In genomic region chr5:107651326-107651725, GRCh38 we compare ENCODE assay signal across 14 cellular contexts. TPM values are rescaled to one million over a fixed set of nuclear protein-coding genes. Genes with fewer than 3 reads are reported as not detected.
DNase-seq lines count a peak whose midpoint lies in the region; ATAC-seq and TF ChIP-seq lines count a peak whose summit lies in the region.
"Had no signal": no experiment of that assay in that cellular context is flagged by ENCODE, and none has a peak within 500 bp of the region (broad histone marks: within the 10 kb centered on the region; RNA-seq: fewer than 3 reads in every experiment).

No MANE protein-coding gene starts in this region.

- H3K27me3 ChIP-seq in H9 (ENCODE audit: insufficient read depth, low read length), result no peaks in the 10 kb centered on the region
- no peaks in the 10 kb centered on the region for H3K27me3 ChIP-seq in neural progenitor cell

- H3K9me3 Mint-ChIP-seq in H9, result no peaks in the 10 kb centered on the region
- no peaks in the 10 kb centered on the region for H3K9me3 Mint-ChIP-seq in WTC11
- peaks cover 7% of the 10 kb centered on the region for H3K9me3 Mint-ChIP-seq in glutamatergic neuron (ENCODE audit: unreplicated experiment)
- H3K9me3 Mint-ChIP-seq in neural progenitor cell, result no peaks in the 10 kb centered on the region
- H3K9me3 Mint-ChIP-seq: CD4-positive, alpha-beta T cell had no signal

- H3T11ph ChIP-seq in H9 (ENCODE audit: low read length), result no peak overlapping the region

- H4K91ac ChIP-seq in H9 (ENCODE audit: insufficient read length, low read depth, low read length), result no peak overlapping the region

- H3K56ac ChIP-seq in H9 (ENCODE audit: insufficient read length, low read depth, low read length), result no peak overlapping the region

- no peak overlapping the region for H3K9ac ChIP-seq in H9 (ENCODE audit: extremely low read depth, insufficient read length, low read length)
- H3K9ac ChIP-seq in neural progenitor cell, result no peak overlapping the region

- ATAC-seq in WTC11, result peak; percentile 78
- no peak for ATAC-seq in GM18511 (IDR thresholded peaks at IDR 0.05; ENCODE audit: unreplicated experiment)

- H2BK15ac ChIP-seq in H9 (ENCODE audit: low read depth, low read length), result no peak overlapping the region

- no peak overlapping the region for H4K8ac ChIP-seq in H9 (replicated peaks; ENCODE audit: insufficient read length, low read depth, low read length)

- no peak overlapping the region for H2BK20ac ChIP-seq in H9 (ENCODE audit: low read depth, low read length, poor library complexity, severe bottlenecking)

- no peak overlapping the region for H3K4me3 Mint-ChIP-seq in H9
- no peak overlapping the region for H3K4me3 Mint-ChIP-seq in WTC11
- H3K4me3 Mint-ChIP-seq in glutamatergic neuron (ENCODE audit: unreplicated experiment), result peak overlapping the region; percentile 30
- no peak overlapping the region for H3K4me3 Mint-ChIP-seq in neural progenitor cell
- H3K4me3 Mint-ChIP-seq: B cell; CD4-positive, alpha-beta T cell had no signal

- POLR2A ChIA-PET in WTC11 (lab: Charles Lee), result no interaction called here

- H4K20me1 ChIP-seq in H9 (ENCODE audit: control insufficient read depth, insufficient read depth, insufficient read length) (no peaks in the 10 kb centered on the region), neural progenitor cell (ENCODE audit: low read depth) (peaks cover 100% of the 10 kb centered on the region)

- peaks cover 43 to 51% of the 10 kb centered on the region in 2 experiments for H3K4me1 Mint-ChIP-seq in H9
- peaks cover 47% of the 10 kb centered on the region for H3K4me1 Mint-ChIP-seq in WTC11
- H3K4me1 Mint-ChIP-seq in glutamatergic neuron (ENCODE audit: low read depth, unreplicated experiment), result peaks cover 54% of the 10 kb centered on the region
- H3K4me1 Mint-ChIP-seq in neural progenitor cell, result peaks cover 60% of the 10 kb centered on the region
- H3K4me1 Mint-ChIP-seq: B cell had no signal

- H3K27ac Mint-ChIP-seq in H9 (no peak overlapping the region), WTC11 (no peak overlapping the region), glutamatergic neuron (ENCODE audit: unreplicated experiment) (no peak overlapping the region), neural progenitor cell (peak overlapping the region; percentile 81)
- H3K27ac Mint-ChIP-seq: B cell; CD4-positive, alpha-beta T cell had no signal

- H3K23ac ChIP-seq in H9 (ENCODE audit: insufficient read length, low read depth, low read length), result no peak overlapping the region

- WGBS in H9 (ENCODE audit: extremely low coverage, insufficient read length, low lambda C conversion rate), result no CpG with 5 or more reads among the region's 6 CpGs

- H3K79me2 ChIP-seq in H9 (ENCODE audit: insufficient read depth, low read length) (no peaks in the 10 kb centered on the region), neural progenitor cell (ENCODE audit: low read depth) (peaks cover 100% of the 10 kb centered on the region)

- H3K4me2 ChIP-seq in H9 (ENCODE audit: insufficient read depth, insufficient read length, low read length) (no peak overlapping the region), neural progenitor cell (peak overlapping the region; percentile 74)

- H2BK12ac ChIP-seq in H9 (ENCODE audit: insufficient read length, low read depth, low read length), result no peak overlapping the region

- DNase-seq in H9 (peak; percentile 41), WTC11 (ENCODE audit: low spot score) (peak; percentile 39), glutamatergic neuron (no peak), neural progenitor cell (ENCODE audit: low spot score) (peak; percentile 83), NCI-H1105 treated with DMSO at 0.1 percent for 48 hours (lab: John Stamatoyannopoulos, UW) (no peak), posterior vena cava (ENCODE audit: low spot score) (no peak)
- DNase-seq: C1 segment of cervical spinal cord; CD4-positive, alpha-beta T cell; DMS79; GOT3; HCEC 1CT had no signal

- H2AK5ac ChIP-seq in H9 (ENCODE audit: insufficient read length, low read length), result no peak overlapping the region

- H2BK5ac ChIP-seq in H9 (ENCODE audit: insufficient read length, low read length), result no peak overlapping the region

- peaks cover 3% of the 10 kb centered on the region for H3K36me3 ChIP-seq in neural progenitor cell

- H3K9me3 ChIP-seq in H9 (ENCODE audit: control insufficient read depth, low read depth, low read length), result no peaks in the 10 kb centered on the region
- H3K9me3 ChIP-seq in neural progenitor cell (ENCODE audit: low read depth), result no peaks in the 10 kb centered on the region

- H3K23me2 ChIP-seq in H9 (ENCODE audit: insufficient read length, low read depth, low read length, poor library complexity, severe bottlenecking), result no peaks in the 10 kb centered on the region

- H3K27me3 Mint-ChIP-seq in H9 (ENCODE audit: low read depth), result no peaks in the 10 kb centered on the region
- H3K27me3 Mint-ChIP-seq in WTC11 (ENCODE audit: low read depth), result peaks cover 18% of the 10 kb centered on the region
- H3K27me3 Mint-ChIP-seq in glutamatergic neuron (ENCODE audit: unreplicated experiment), result peaks cover 1% of the 10 kb centered on the region
- peaks cover 6% of the 10 kb centered on the region for H3K27me3 Mint-ChIP-seq in neural progenitor cell (ENCODE audit: insufficient read depth, low read depth)

- peak overlapping the region; percentile 34 for H3K4me3 ChIP-seq in neural progenitor cell

- no peak overlapping the region for H2BK120ac ChIP-seq in H9 (ENCODE audit: low read depth, low read length, poor library complexity, severe bottlenecking)

- TF ChIP-seq CTCF in H9 (conservative IDR thresholded peaks at IDR 0.05) (peak; percentile 16; the same call in 1 of the 3 replicates), WTC11 (IDR thresholded peaks at IDR 0.05) (no peak), glutamatergic neuron (IDR thresholded peaks at IDR 0.05; ENCODE audit: partially characterized antibody, unreplicated experiment) (no peak), neural progenitor cell (IDR thresholded peaks at IDR 0.05) (no peak)

- intact Hi-C loops in posterior vena cava (cut with DNase I), result no loop called here

- peaks cover 73% of the 10 kb centered on the region for H3F3A ChIP-seq in neural progenitor cell (ENCODE audit: low read depth)

- H3K36me3 Mint-ChIP-seq in H9 (ENCODE audit: insufficient read depth in 1 of 3, low read depth in 3 of 3), result no peaks in the 10 kb centered on the region
- H3K36me3 Mint-ChIP-seq in WTC11, result no peaks in the 10 kb centered on the region
- no peaks in the 10 kb centered on the region for H3K36me3 Mint-ChIP-seq in glutamatergic neuron (ENCODE audit: unreplicated experiment)
- peaks cover 2% of the 10 kb centered on the region for H3K36me3 Mint-ChIP-seq in neural progenitor cell

- H2AFZ ChIP-seq in H9 (ENCODE audit: low read length) (no peak overlapping the region), neural progenitor cell (replicated peaks) (no peak overlapping the region)

- H3K27ac ChIP-seq in H9 (ENCODE audit: insufficient read length, low read depth, low read length) (no peak overlapping the region), neural progenitor cell (peak overlapping the region; percentile 90)
- H3K27ac ChIP-seq: HL-60 had no signal

- no peak overlapping the region for H4K5ac ChIP-seq in H9 (ENCODE audit: insufficient read length, low read depth, low read length)

- H3K4me1 ChIP-seq in H9 (ENCODE audit: insufficient read depth, low read length) (no peaks in the 10 kb centered on the region; the same call in 1 of the 2 replicates), neural progenitor cell (peaks cover 95% of the 10 kb centered on the region)

- no peaks in the 10 kb centered on the region for H3K79me1 ChIP-seq in H9 (ENCODE audit: insufficient read depth, low read depth, low read length, poor library complexity, severe bottlenecking)

- CTCF ChIA-PET in WTC11 (lab: Charles Lee), result no interaction called here

- H3K18ac ChIP-seq in H9 (ENCODE audit: insufficient read length, low read depth, low read length), result no peak overlapping the region

- H3K14ac ChIP-seq in H9 (ENCODE audit: insufficient read depth, low read length), result no peak overlapping the region

- no peak overlapping the region for H3K4ac ChIP-seq in H9 (ENCODE audit: low read depth, low read length)

TF ChIP-seq in WTC11, 78 proteins besides CTCF, POLR2A, EP300 and RAD21 (continues in another document):
- TF ChIP-seq CREB1 (CRISPR knock-in tag; IDR thresholded peaks at IDR 0.05) (no peak), GTF2I (CRISPR knock-in tag; conservative IDR thresholded peaks at IDR 0.05) (no peak), NR1H2 (CRISPR knock-in tag; IDR thresholded peaks at IDR 0.05) (no peak)
- TF ChIP-seq, protein P1, sequence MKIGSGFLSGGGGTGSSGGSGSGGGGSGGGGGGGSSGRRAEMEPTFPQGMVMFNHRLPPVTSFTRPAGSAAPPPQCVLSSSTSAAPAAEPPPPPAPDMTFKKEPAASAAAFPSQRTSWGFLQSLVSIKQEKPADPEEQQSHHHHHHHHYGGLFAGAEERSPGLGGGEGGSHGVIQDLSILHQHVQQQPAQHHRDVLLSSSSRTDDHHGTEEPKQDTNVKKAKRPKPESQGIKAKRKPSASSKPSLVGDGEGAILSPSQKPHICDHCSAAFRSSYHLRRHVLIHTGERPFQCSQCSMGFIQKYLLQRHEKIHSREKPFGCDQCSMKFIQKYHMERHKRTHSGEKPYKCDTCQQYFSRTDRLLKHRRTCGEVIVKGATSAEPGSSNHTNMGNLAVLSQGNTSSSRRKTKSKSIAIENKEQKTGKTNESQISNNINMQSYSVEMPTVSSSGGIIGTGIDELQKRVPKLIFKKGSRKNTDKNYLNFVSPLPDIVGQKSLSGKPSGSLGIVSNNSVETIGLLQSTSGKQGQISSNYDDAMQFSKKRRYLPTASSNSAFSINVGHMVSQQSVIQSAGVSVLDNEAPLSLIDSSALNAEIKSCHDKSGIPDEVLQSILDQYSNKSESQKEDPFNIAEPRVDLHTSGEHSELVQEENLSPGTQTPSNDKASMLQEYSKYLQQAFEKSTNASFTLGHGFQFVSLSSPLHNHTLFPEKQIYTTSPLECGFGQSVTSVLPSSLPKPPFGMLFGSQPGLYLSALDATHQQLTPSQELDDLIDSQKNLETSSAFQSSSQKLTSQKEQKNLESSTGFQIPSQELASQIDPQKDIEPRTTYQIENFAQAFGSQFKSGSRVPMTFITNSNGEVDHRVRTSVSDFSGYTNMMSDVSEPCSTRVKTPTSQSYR (CRISPR knock-in tag; IDR thresholded peaks at IDR 0.05), result no peak

RNA-seq across cellular contexts. Expression of gene EFNA5, which starts 19.4 kb away (rescaled TPM):
- total RNA-seq in H9 (2021), result 19.0 and 20.4 TPM in 2 replicates
- 17.4 to 23.6 TPM (median 23.2 TPM) in 3 replicates for total RNA-seq in WTC11 (2021)
- total RNA-seq in glutamatergic neuron (ENCODE audit: unreplicated experiment), result 158 TPM
- total RNA-seq in neural progenitor cell (ENCODE audit: low replicate concordance), result 70.5 and 105 TPM in 2 replicates
- total RNA-seq in posterior vena cava, result 10 to 100 TPM in 1 of 2 donors, 1 to 10 TPM in 1; 4.2 to 10.2 TPM
- total RNA-seq: B cell; CD4-positive, alpha-beta T cell had no signal

Comparison
In these comparisons a context has a peak if more than half of its experiments do, and no peak if none do; other contexts are left out.
1. DNase-seq: peak in H9 (single experiment), WTC11 (single experiment) and neural progenitor cell (single experiment); none in glutamatergic neuron (single experiment), NCI-H1105 treated with DMSO at 0.1 percent for 48 hours (single experiment) and posterior vena cava (single experiment).